ENCODE assay signal across 8 cellular contexts in genomic region chr1:116375165-116375883, GRCh38. TPM values are rescaled to one million over a fixed set of nuclear protein-coding genes. Genes with fewer than 3 reads are reported as not detected.
DNase-seq lines count a peak whose midpoint lies in the region; ATAC-seq and TF ChIP-seq lines count a peak whose summit lies in the region.

No MANE protein-coding gene starts in this region.

- ATAC-seq in naive thymus-derived CD4-positive, alpha-beta T cell, result no peak

- peak overlapping the region; percentile 82 to 96 for H3K4me3 ChIP-seq in CD4-positive, alpha-beta memory T cell (ENCODE audit: low read length in 2 of 2)
- peak overlapping the region; percentile 78 for H3K4me3 ChIP-seq in NB4 (ENCODE audit: low read depth, low read length)
- H3K4me3 ChIP-seq in naive thymus-derived CD4-positive, alpha-beta T cell (ENCODE audit: low read length), result peak overlapping the region; percentile 94

- CTCF ChIA-PET in CD4-positive, alpha-beta memory T cell (lab: Charles Lee; ENCODE audit: partially characterized antibody), result interaction anchor here (0.8 to 4.1 kb wide), 15 partner anchors 9 to 207 kb away, joined by 3 to 18 read pairs (median 6); no protein-coding TSS in a partner anchor
- CTCF ChIA-PET in naive thymus-derived CD4-positive, alpha-beta T cell (lab: Charles Lee), result interaction anchor here (0.6 to 3.0 kb wide), 11 partner anchors 11 to 237 kb away, joined by 3 to 17 read pairs (median 4); no protein-coding TSS in a partner anchor

- H3K4me1 ChIP-seq in CD4-positive, alpha-beta memory T cell (ENCODE audit: insufficient read depth, low read length), result peaks cover 65% of the 10 kb centered on the region
- peaks cover 38 to 42% of the 10 kb centered on the region in 2 donors for H3K4me1 ChIP-seq in naive thymus-derived CD4-positive, alpha-beta T cell (ENCODE audit: control insufficient read depth in 2 of 2, insufficient read depth in 2 of 2, low read length in 2 of 2)

- no peaks in the 10 kb centered on the region for H3K9me3 Mint-ChIP-seq in CD4-positive, alpha-beta memory T cell
- no peaks in the 10 kb centered on the region for H3K9me3 Mint-ChIP-seq in dendritic cell treated with granulocyte-macrophage colony-stimulating factor and Interleukin-4, amounts not matched to agents 40 ng/mL and 50 ng/mL, for 4 days
- H3K9me3 Mint-ChIP-seq in naive thymus-derived CD4-positive, alpha-beta T cell, result no peaks in the 10 kb centered on the region

- no peaks in the 10 kb centered on the region for H3K27me3 ChIP-seq in CD4-positive, alpha-beta memory T cell (ENCODE audit: insufficient read depth, low read length)
- H3K27me3 ChIP-seq in naive thymus-derived CD4-positive, alpha-beta T cell (ENCODE audit: control insufficient read depth in 2 of 2, insufficient read depth in 2 of 2, low read length in 2 of 2), result no peaks in the 10 kb centered on the region

- peaks cover 5% of the 10 kb centered on the region for H3K36me3 ChIP-seq in CD4-positive, alpha-beta memory T cell (ENCODE audit: insufficient read depth, low read length)
- H3K36me3 ChIP-seq in naive thymus-derived CD4-positive, alpha-beta T cell (ENCODE audit: control insufficient read depth in 2 of 3, insufficient read depth in 3 of 3, low read length in 3 of 3), result peaks cover 0 to 8% (median 0%) of the 10 kb centered on the region in 3 experiments

- H3K4me3 Mint-ChIP-seq in CD4-positive, alpha-beta memory T cell, result peak overlapping the region; percentile 82 to 99 (median 98)
- peak overlapping the region; percentile 88 for H3K4me3 Mint-ChIP-seq in dendritic cell treated with granulocyte-macrophage colony-stimulating factor and Interleukin-4, amounts not matched to agents 40 ng/mL and 50 ng/mL, for 4 days
- H3K4me3 Mint-ChIP-seq in naive thymus-derived CD4-positive, alpha-beta T cell, result peak overlapping the region; percentile 91 to 99 (median 98)

- DNase-seq in CD4-positive, alpha-beta memory T cell, result peak in 3 of 5 donors; percentile 15 to 46 (median 29)
- DNase-seq in NB4 (ENCODE audit: low read depth), result no peak
- DNase-seq in naive thymus-derived CD4-positive, alpha-beta T cell, result peak in 4 of 9 donors; percentile 13 to 34 (median 22)
- no peak for DNase-seq in NOMO-1 treated with dmso at 0.1 percent for 144 hours (lab: John Stamatoyannopoulos, UW; ENCODE audit: unreplicated experiment)
- DNase-seq in NCI-H524 treated with DMSO at 0.1 percent for 48 hours (lab: John Stamatoyannopoulos, UW), result no peak
- no peak for DNase-seq in H4 (ENCODE audit: low spot score)
- DNase-seq in anterior cingulate cortex (lab: John Stamatoyannopoulos, UW), result no peak

- peaks cover 0 to 1% of the 10 kb centered on the region in 2 donors for H3K27me3 Mint-ChIP-seq in CD4-positive, alpha-beta memory T cell
- H3K27me3 Mint-ChIP-seq in dendritic cell treated with granulocyte-macrophage colony-stimulating factor and Interleukin-4, amounts not matched to agents 40 ng/mL and 50 ng/mL, for 4 days, result no peaks in the 10 kb centered on the region
- H3K27me3 Mint-ChIP-seq in naive thymus-derived CD4-positive, alpha-beta T cell, result peaks cover 0 to 15% (median 0%) of the 10 kb centered on the region in 5 donors

- peak overlapping the region; percentile 71 for H3K27ac ChIP-seq in CD4-positive, alpha-beta memory T cell (ENCODE audit: low read depth, low read length)
- H3K27ac ChIP-seq in naive thymus-derived CD4-positive, alpha-beta T cell (ENCODE audit: low read depth, low read length), result peak overlapping the region; percentile 98

- no peaks in the 10 kb centered on the region for H3K9me3 ChIP-seq in CD4-positive, alpha-beta memory T cell (ENCODE audit: control insufficient read depth in 1 of 2, low read length in 2 of 2)
- H3K9me3 ChIP-seq in naive thymus-derived CD4-positive, alpha-beta T cell (ENCODE audit: control insufficient read depth in 2 of 3, low read length in 3 of 3), result no peaks in the 10 kb centered on the region

- peaks cover 47 to 70% (median 56%) of the 10 kb centered on the region in 4 donors for H3K4me1 Mint-ChIP-seq in CD4-positive, alpha-beta memory T cell
- H3K4me1 Mint-ChIP-seq in dendritic cell treated with granulocyte-macrophage colony-stimulating factor and Interleukin-4, amounts not matched to agents 40 ng/mL and 50 ng/mL, for 4 days (ENCODE audit: low read depth), result peaks cover 68% of the 10 kb centered on the region
- H3K4me1 Mint-ChIP-seq in naive thymus-derived CD4-positive, alpha-beta T cell, result peaks cover 30 to 69% (median 58%) of the 10 kb centered on the region in 7 donors

- peaks cover 0 to 23% of the 10 kb centered on the region in 2 donors for H3K36me3 Mint-ChIP-seq in CD4-positive, alpha-beta memory T cell
- H3K36me3 Mint-ChIP-seq in dendritic cell treated with granulocyte-macrophage colony-stimulating factor and Interleukin-4, amounts not matched to agents 40 ng/mL and 50 ng/mL, for 4 days (ENCODE audit: low read depth), result peaks cover 14% of the 10 kb centered on the region
- H3K36me3 Mint-ChIP-seq in naive thymus-derived CD4-positive, alpha-beta T cell, result peaks cover 0 to 13% (median 4%) of the 10 kb centered on the region in 5 donors

- H3K27ac Mint-ChIP-seq in CD4-positive, alpha-beta memory T cell, result peak overlapping the region; percentile 92 to 99 (median 96)
- peak overlapping the region; percentile 94 for H3K27ac Mint-ChIP-seq in dendritic cell treated with granulocyte-macrophage colony-stimulating factor and Interleukin-4, amounts not matched to agents 40 ng/mL and 50 ng/mL, for 4 days
- H3K27ac Mint-ChIP-seq in naive thymus-derived CD4-positive, alpha-beta T cell, result peak overlapping the region; percentile 82 to 98 (median 96)

- POLR2A ChIA-PET in CD4-positive, alpha-beta memory T cell (lab: Charles Lee; ENCODE audit: partially characterized antibody), result interaction anchor here (0.8 to 6.4 kb wide), 25 partner anchors 9 to 236 kb away, joined by 3 to 90 read pairs (median 5); partner anchors contain the start of gene CD58
- POLR2A ChIA-PET in naive thymus-derived CD4-positive, alpha-beta T cell (lab: Charles Lee), result interaction anchor here (0.6 to 9.3 kb wide), 25 partner anchors 9 to 236 kb away, joined by 3 to 103 read pairs (median 7); no protein-coding TSS in a partner anchor

- intact Hi-C loops in CD4-positive, alpha-beta memory T cell (cut with micrococcal nuclease), result loop anchor here (1.0 to 10.0 kb wide), 7 partner anchors 9 to 389 kb away; partner anchors contain the start of gene CD58
- intact Hi-C loops in dendritic cell treated with granulocyte-macrophage colony-stimulating factor and Interleukin-4, amounts not matched to agents 40 ng/mL and 50 ng/mL, for 4 days (cut with micrococcal nuclease), result loop anchor here (5.0 kb wide), 1 partner anchor 122 kb away; no protein-coding TSS in a partner anchor
- intact Hi-C loops in naive thymus-derived CD4-positive, alpha-beta T cell (cut with micrococcal nuclease), result loop anchor here (5.0 to 10.0 kb wide), 4 partner anchors 127 to 629 kb away; partner anchors contain the start of gene CD101 (in 1 of the 2)

- TF ChIP-seq CTCF in NB4 (IDR thresholded peaks at IDR 0.05; ENCODE audit: low read depth, low read length), result no peak

- no peak for TF ChIP-seq POLR2A in NB4 (IDR thresholded peaks at IDR 0.05; ENCODE audit: extremely low read depth, insufficient read length)

RNA-seq across cellular contexts. Expression of gene ATP1A1, which starts 2.3 kb away (rescaled TPM):
- total RNA-seq in CD4-positive, alpha-beta memory T cell, result 100 to 1,000 TPM; 251 to 256 TPM
- polyA plus RNA-seq in CD4-positive, alpha-beta memory T cell, result 10 to 100 TPM; 46.5 to 74.3 TPM
- 100 to 1,000 TPM; 228 to 315 (median 287) TPM for total RNA-seq in naive thymus-derived CD4-positive, alpha-beta T cell
- polyA plus RNA-seq in naive thymus-derived CD4-positive, alpha-beta T cell, result 10 to 100 TPM; 75.0 to 86.0 TPM
- total RNA-seq in H4 (2014; rRNA removed; shearing (Covaris generic)), result 17.7 and 30.8 TPM in 2 replicates

Comparison
In these comparisons a context has a peak if more than half of its experiments do, and no peak if none do; other contexts are left out.
1. DNase-seq: peak in CD4-positive, alpha-beta memory T cell (3 of 5); none in NB4 (single experiment), NOMO-1 treated with dmso at 0.1 percent for 144 hours (single experiment), NCI-H524 treated with DMSO at 0.1 percent for 48 hours (single experiment), H4 (single experiment) and anterior cingulate cortex (0 of 58).
2. Peak in every context shown above with its lines, with median percentiles within 50 percentile points of each other: H3K4me3 ChIP-seq, H3K27ac Mint-ChIP-seq and H3K4me3 Mint-ChIP-seq.